In genomic region chr1:31760422-31760900, GRCh38 we compare ENCODE assay signal across 8 cellular contexts. TPM values are rescaled to one million over a fixed set of nuclear protein-coding genes. Genes with fewer than 3 reads are reported as not detected.
DNase-seq lines count a peak whose midpoint lies in the region.

No MANE protein-coding gene starts in this region.

- peak overlapping the region; percentile 60 for H3K4me3 Mint-ChIP-seq in activated naive CD4-positive, alpha-beta T cell treated with anti-CD3 and anti-CD28 coated beads, Interleukin-2, amount 10 ng/mL, durations not matched to agents 7 days and 5 days

- H3K27ac ChIP-seq in iPS-18a (ENCODE audit: low read length), result no peak overlapping the region
- no peak overlapping the region for H3K27ac ChIP-seq in stomach smooth muscle (ENCODE audit: low read length)

- H3K4me1 ChIP-seq in iPS-18a (ENCODE audit: control insufficient read depth, low read depth, low read length), result peaks cover 36% of the 10 kb centered on the region
- H3K4me1 ChIP-seq in stomach smooth muscle (ENCODE audit: control insufficient read depth, insufficient read depth, low read length), result peaks cover 38% of the 10 kb centered on the region

- no peak overlapping the region for H3K27ac Mint-ChIP-seq in activated naive CD4-positive, alpha-beta T cell treated with anti-CD3 and anti-CD28 coated beads, Interleukin-2, amount 10 ng/mL, durations not matched to agents 7 days and 5 days

- H3K9me3 ChIP-seq in iPS-18a (ENCODE audit: control insufficient read depth, low read depth, low read length) (no peaks in the 10 kb centered on the region), stomach smooth muscle (ENCODE audit: control insufficient read depth in 2 of 2, low read length in 2 of 2) (no peaks in the 10 kb centered on the region)

- peak; percentile 24 for DNase-seq in activated naive CD4-positive, alpha-beta T cell treated with Interleukin-2 at 50 U/mL for 16 hours
- DNase-seq in activated naive CD4-positive, alpha-beta T cell treated with anti-CD3 and anti-CD28 coated beads, Interleukin-2, amount 50 U/mL, for 16 hours, result no peak
- DNase-seq in activated naive CD4-positive, alpha-beta T cell treated with anti-CD3 and anti-CD28 coated beads, Interleukin-2, amount 10 ng/mL, durations not matched to agents 7 days and 5 days, result peak; percentile 48
- DNase-seq in HT-29 (ENCODE audit: low spot score) (no peak), inferior parietal cortex (ENCODE audit: extremely low spot score) (no peak), retina (no peak)

- no peaks in the 10 kb centered on the region for H3K36me3 Mint-ChIP-seq in activated naive CD4-positive, alpha-beta T cell treated with anti-CD3 and anti-CD28 coated beads, Interleukin-2, amount 10 ng/mL, durations not matched to agents 7 days and 5 days

- peaks cover 73% of the 10 kb centered on the region for H3K27me3 Mint-ChIP-seq in activated naive CD4-positive, alpha-beta T cell treated with anti-CD3 and anti-CD28 coated beads, Interleukin-2, amount 10 ng/mL, durations not matched to agents 7 days and 5 days

- CTCF ChIA-PET in activated naive CD4-positive, alpha-beta T cell treated with anti-CD3 and anti-CD28 coated beads, Interleukin-2, amount 10 ng/mL, durations not matched to agents 7 days and 5 days (lab: Charles Lee), result interaction anchor here (0.8 to 2.8 kb wide), 6 partner anchors 15 to 306 kb away, joined by 3 to 13 read pairs (median 4); no protein-coding TSS in a partner anchor

- H3K4me3 ChIP-seq in iPS-18a (ENCODE audit: low read length) (peak overlapping the region; percentile 79), stomach smooth muscle (ENCODE audit: low read length in 2 of 2) (peak overlapping the region; percentile 62 to 73)

- H3K27me3 ChIP-seq in iPS-18a (ENCODE audit: control insufficient read depth, insufficient read depth, low read length) (peaks cover 30% of the 10 kb centered on the region), stomach smooth muscle (ENCODE audit: control insufficient read depth in 1 of 2, insufficient read depth in 2 of 2, low read length in 2 of 2) (peaks cover 7 to 15% of the 10 kb centered on the region in 2 donors)

- H3K9ac ChIP-seq in iPS-18a (ENCODE audit: low read length) (peak overlapping the region; percentile 51), stomach smooth muscle (ENCODE audit: low read length in 2 of 2) (peak overlapping the region; percentile 45 to 51)

- H3K4me1 Mint-ChIP-seq in activated naive CD4-positive, alpha-beta T cell treated with anti-CD3 and anti-CD28 coated beads, Interleukin-2, amount 10 ng/mL, durations not matched to agents 7 days and 5 days, result peaks cover 28% of the 10 kb centered on the region

- no peaks in the 10 kb centered on the region for H3K9me3 Mint-ChIP-seq in activated naive CD4-positive, alpha-beta T cell treated with anti-CD3 and anti-CD28 coated beads, Interleukin-2, amount 10 ng/mL, durations not matched to agents 7 days and 5 days

- H3K36me3 ChIP-seq in iPS-18a (ENCODE audit: control insufficient read depth, low read depth, low read length) (no peaks in the 10 kb centered on the region), stomach smooth muscle (ENCODE audit: control insufficient read depth in 2 of 2, insufficient read depth in 2 of 2, low read length in 2 of 2) (no peaks in the 10 kb centered on the region)

RNA-seq across cellular contexts. Expression of gene ADGRB2, which starts 3.7 kb away (rescaled TPM):
- total RNA-seq in HT-29 (2014; rRNA removed; shearing (Covaris generic)), result 1.2 and 2.2 TPM in 2 replicates

RNA-seq across cellular contexts. Expression of gene SPOCD1, which starts 55.4 kb away (rescaled TPM):
- 0.10 and 0.20 TPM in 2 replicates for total RNA-seq in HT-29 (2014; rRNA removed; shearing (Covaris generic))

RNA-seq across cellular contexts. Expression of gene COL16A1, which starts 56.6 kb away (rescaled TPM):
- total RNA-seq in HT-29 (2014; rRNA removed; shearing (Covaris generic)), result 31.0 and 37.5 TPM in 2 replicates

Comparison
In these comparisons a context has a peak if more than half of its experiments do, and no peak if none do; other contexts are left out.
1. DNase-seq: peak in activated naive CD4-positive, alpha-beta T cell treated with Interleukin-2 at 50 U/mL for 16 hours (single experiment) and activated naive CD4-positive, alpha-beta T cell treated with anti-CD3 and anti-CD28 coated beads, Interleukin-2, amount 10 ng/mL, durations not matched to agents 7 days and 5 days (single experiment); none in activated naive CD4-positive, alpha-beta T cell treated with anti-CD3 and anti-CD28 coated beads, Interleukin-2, amount 50 U/mL, for 16 hours (single experiment), HT-29 (single experiment), inferior parietal cortex (single experiment) and retina (single experiment).